ENCODE assay signal across 9 cellular contexts in genomic region chr17:78361227-78361683, GRCh38. TPM values are rescaled to one million over a fixed set of nuclear protein-coding genes. Genes with fewer than 3 reads are reported as not detected.
DNase-seq lines count a peak whose midpoint lies in the region; ATAC-seq and TF ChIP-seq lines count a peak whose summit lies in the region.
"Had no signal": no experiment of that assay in that cellular context is flagged by ENCODE, and none has a peak within 500 bp of the region (broad histone marks: within the 10 kb centered on the region; RNA-seq: fewer than 3 reads in every experiment).

No MANE protein-coding gene starts in this region.

- H3K27ac ChIP-seq in mesenchymal stem cell (ENCODE audit: low read length, poor library complexity, severe bottlenecking) = no peak overlapping the region
- H3K27ac ChIP-seq in substantia nigra (ENCODE audit: low read depth, low read length, poor library complexity, severe bottlenecking) = peak overlapping the region; percentile 81

- H3K14ac ChIP-seq in mesenchymal stem cell (ENCODE audit: low read length in 2 of 2) = no peak overlapping the region

- no peak for TF ChIP-seq POLR2A in erythroblast (IDR thresholded peaks at IDR 0.05; ENCODE audit: low read length)

- H3K9ac ChIP-seq in mesenchymal stem cell (ENCODE audit: low read length) = peak overlapping the region; percentile 86

- H2BK120ac ChIP-seq in mesenchymal stem cell (ENCODE audit: low read depth, low read length) = peak overlapping the region; percentile 71

- H3K9me3 Mint-ChIP-seq in activated T-cell treated with anti-CD3 and anti-CD28 coated beads, Interleukin-2, amount 50 U/mL, for 72 hours = no peaks in the 10 kb centered on the region
- H3K9me3 Mint-ChIP-seq in activated CD4-positive, alpha-beta memory T cell treated with anti-CD3 and anti-CD28 coated beads, Interleukin-2, amount 10 ng/mL, durations not matched to agents 7 days and 5 days = no peaks in the 10 kb centered on the region
- H3K9me3 Mint-ChIP-seq: memory B cell had no signal

- CTCF ChIA-PET in activated CD4-positive, alpha-beta memory T cell treated with anti-CD3 and anti-CD28 coated beads, Interleukin-2, amount 10 ng/mL, durations not matched to agents 7 days and 5 days (lab: Charles Lee) = interaction anchor here (1.0 to 7.3 kb wide), 19 partner anchors 11 to 304 kb away, joined by 3 to 74 read pairs (median 6); partner anchors contain the start of gene PGS1

- peak overlapping the region in 1 of 2 experiments; percentile 19 for H3K23ac ChIP-seq in mesenchymal stem cell (ENCODE audit: low read length in 2 of 2)

- POLR2A ChIA-PET in activated CD4-positive, alpha-beta memory T cell treated with anti-CD3 and anti-CD28 coated beads, Interleukin-2, amount 10 ng/mL, durations not matched to agents 7 days and 5 days (lab: Charles Lee) = interaction anchor here (1.1 to 6.4 kb wide), 7 partner anchors 18 to 110 kb away, joined by 4 to 153 read pairs (median 13); no protein-coding TSS in a partner anchor

- H3K18ac ChIP-seq in mesenchymal stem cell (ENCODE audit: low read depth in 1 of 2, low read length in 2 of 2) = peak overlapping the region; percentile 74 to 78

- H3K79me1 ChIP-seq in mesenchymal stem cell (replicated peaks; ENCODE audit: low read length, poor library complexity, severe bottlenecking) = no peaks in the 10 kb centered on the region

- peak overlapping the region in 1 of 2 experiments; percentile 59 for H2BK12ac ChIP-seq in mesenchymal stem cell (ENCODE audit: low read length in 2 of 2)

- H3K9me3 ChIP-seq in mesenchymal stem cell (ENCODE audit: control insufficient read depth, low read length) = no peaks in the 10 kb centered on the region

- H2BK5ac ChIP-seq in mesenchymal stem cell (ENCODE audit: low read depth, low read length, poor library complexity, severe bottlenecking) = no peak overlapping the region

- H3K4ac ChIP-seq in mesenchymal stem cell (ENCODE audit: low read depth in 1 of 2, low read length in 2 of 2) = peak overlapping the region in 1 of 2 experiments; percentile 20

- peak overlapping the region; percentile 44 for H2BK15ac ChIP-seq in mesenchymal stem cell (ENCODE audit: low read depth, poor library complexity, severe bottlenecking)

- peak overlapping the region; percentile 60 for H3K27ac Mint-ChIP-seq in activated T-cell treated with anti-CD3 and anti-CD28 coated beads, Interleukin-2, amount 50 U/mL, for 72 hours
- H3K27ac Mint-ChIP-seq in activated CD4-positive, alpha-beta memory T cell treated with anti-CD3 and anti-CD28 coated beads, Interleukin-2, amount 10 ng/mL, durations not matched to agents 7 days and 5 days = peak overlapping the region; percentile 93

- H3K36me3 ChIP-seq in mesenchymal stem cell (ENCODE audit: control insufficient read depth in 1 of 2, insufficient read depth in 2 of 2, low read depth in 1 of 2, low read length in 2 of 2) = peaks cover 22 to 24% of the 10 kb centered on the region in 2 experiments

- no peaks in the 10 kb centered on the region for H3K27me3 ChIP-seq in mesenchymal stem cell (ENCODE audit: control insufficient read depth in 1 of 2, insufficient read depth in 1 of 2, low read length in 2 of 2)

- H3K4me2 ChIP-seq in mesenchymal stem cell (ENCODE audit: low read length, poor library complexity, severe bottlenecking) = no peak overlapping the region

- H3K4me3 Mint-ChIP-seq in activated T-cell treated with anti-CD3 and anti-CD28 coated beads, Interleukin-2, amount 50 U/mL, for 72 hours = peak overlapping the region; percentile 75 to 84
- peak overlapping the region; percentile 83 for H3K4me3 Mint-ChIP-seq in activated CD4-positive, alpha-beta memory T cell treated with anti-CD3 and anti-CD28 coated beads, Interleukin-2, amount 10 ng/mL, durations not matched to agents 7 days and 5 days

- H2AK5ac ChIP-seq in mesenchymal stem cell (ENCODE audit: low read length, severe bottlenecking) = peak overlapping the region; percentile 92

- H3K36me3 Mint-ChIP-seq in activated T-cell treated with anti-CD3 and anti-CD28 coated beads, Interleukin-2, amount 50 U/mL, for 72 hours (ENCODE audit: insufficient read depth in 2 of 2) = peaks cover 15 to 17% of the 10 kb centered on the region in 2 donors
- peaks cover 27% of the 10 kb centered on the region for H3K36me3 Mint-ChIP-seq in activated CD4-positive, alpha-beta memory T cell treated with anti-CD3 and anti-CD28 coated beads, Interleukin-2, amount 10 ng/mL, durations not matched to agents 7 days and 5 days (ENCODE audit: low read depth)
- H3K36me3 Mint-ChIP-seq: memory B cell had no signal

- 71% methylated on average over 12 of the region's 12 CpGs for WGBS in mesenchymal stem cell

- DNase-seq in activated T-cell treated with anti-CD3 and anti-CD28 coated beads, Interleukin-2, amount 50 U/mL, for 72 hours = no peak
- DNase-seq in activated T-cell treated with anti-CD3 and anti-CD28 coated beads for 4 hours = no peak
- no peak for DNase-seq in activated CD4-positive, alpha-beta memory T cell treated with anti-CD3 and anti-CD28 coated beads, Interleukin-2, amount 10 ng/mL, durations not matched to agents 7 days and 5 days
- DNase-seq in mesenchymal stem cell = no peak
- no peak for DNase-seq in substantia nigra (lab: John Stamatoyannopoulos, UW)
- no peak for DNase-seq in erythroblast (lab: John Stamatoyannopoulos, UW)
- DNase-seq in activated CD8-positive, alpha-beta memory T cell treated with anti-CD3 and anti-CD28 coated beads, Interleukin-2, amount 50 U/mL, for 4 hours = no peak
- no peak for DNase-seq in stimulated activated CD4-positive, alpha-beta T cell treated with anti-CD3 and anti-CD28 coated beads, Interleukin-4, amount 100 ng/mL, for 24 hours

- no peak overlapping the region for H2AFZ ChIP-seq in mesenchymal stem cell (ENCODE audit: low read depth, low read length)

- H3K4me3 ChIP-seq in mesenchymal stem cell (ENCODE audit: insufficient read depth in 1 of 2, low read depth in 1 of 2, low read length in 2 of 2) = peak overlapping the region in 1 of 2 experiments; percentile 81

- no peak overlapping the region for H4K8ac ChIP-seq in mesenchymal stem cell (ENCODE audit: low read length)

- H3K4me1 Mint-ChIP-seq in activated T-cell treated with anti-CD3 and anti-CD28 coated beads, Interleukin-2, amount 50 U/mL, for 72 hours (ENCODE audit: low read depth) = peaks cover 40% of the 10 kb centered on the region
- peaks cover 41% of the 10 kb centered on the region for H3K4me1 Mint-ChIP-seq in activated CD4-positive, alpha-beta memory T cell treated with anti-CD3 and anti-CD28 coated beads, Interleukin-2, amount 10 ng/mL, durations not matched to agents 7 days and 5 days

- H4K91ac ChIP-seq in mesenchymal stem cell (ENCODE audit: low read length) = peak overlapping the region; percentile 2

- ATAC-seq in activated T-cell treated with anti-CD3 and anti-CD28 coated beads, Interleukin-2, amount 50 U/mL, for 72 hours (replicated peaks in 1 of 2) = no peak

- peaks cover 11% of the 10 kb centered on the region for H3K27me3 Mint-ChIP-seq in activated T-cell treated with anti-CD3 and anti-CD28 coated beads, Interleukin-2, amount 50 U/mL, for 72 hours (ENCODE audit: low read depth)
- H3K27me3 Mint-ChIP-seq in activated CD4-positive, alpha-beta memory T cell treated with anti-CD3 and anti-CD28 coated beads, Interleukin-2, amount 10 ng/mL, durations not matched to agents 7 days and 5 days = peaks cover 4% of the 10 kb centered on the region

- H3K4me1 ChIP-seq in mesenchymal stem cell (ENCODE audit: control insufficient read depth, insufficient read depth, low read depth, low read length) = peaks cover 48% of the 10 kb centered on the region

RNA-seq across cellular contexts. Expression of gene SOCS3, which starts 1.4 kb away (rescaled TPM):
- 100 to 1,000 TPM; 164 to 212 TPM for total RNA-seq in activated T-cell treated with anti-CD3 and anti-CD28 coated beads, Interleukin-2, amount 50 U/mL, for 72 hours
- 10 to 100 TPM; 68.7 to 69.8 TPM for total RNA-seq in activated CD4-positive, alpha-beta memory T cell treated with anti-CD3 and anti-CD28 coated beads, Interleukin-2, amount 10 ng/mL, durations not matched to agents 7 days and 5 days
- polyA plus RNA-seq in mesenchymal stem cell (2013, experiment 1 of 2) = 64.5 TPM
- polyA plus RNA-seq in mesenchymal stem cell (2013, experiment 2 of 2) = 62.3 TPM

RNA-seq across cellular contexts. Expression of gene PGS1, which starts 17.2 kb away (rescaled TPM):
- 100 to 1,000 TPM in 1 of 2 donors, 10 to 100 TPM in 1; 81.6 to 101 TPM for total RNA-seq in activated T-cell treated with anti-CD3 and anti-CD28 coated beads, Interleukin-2, amount 50 U/mL, for 72 hours
- 10 to 100 TPM; 70.7 to 75.5 TPM for total RNA-seq in activated CD4-positive, alpha-beta memory T cell treated with anti-CD3 and anti-CD28 coated beads, Interleukin-2, amount 10 ng/mL, durations not matched to agents 7 days and 5 days
- 21.8 TPM for polyA plus RNA-seq in mesenchymal stem cell (2013, experiment 1 of 2)
- 22.1 TPM for polyA plus RNA-seq in mesenchymal stem cell (2013, experiment 2 of 2)
